17 cellular contexts compared by ENCODE assay signal in the genomic region with DNA sequence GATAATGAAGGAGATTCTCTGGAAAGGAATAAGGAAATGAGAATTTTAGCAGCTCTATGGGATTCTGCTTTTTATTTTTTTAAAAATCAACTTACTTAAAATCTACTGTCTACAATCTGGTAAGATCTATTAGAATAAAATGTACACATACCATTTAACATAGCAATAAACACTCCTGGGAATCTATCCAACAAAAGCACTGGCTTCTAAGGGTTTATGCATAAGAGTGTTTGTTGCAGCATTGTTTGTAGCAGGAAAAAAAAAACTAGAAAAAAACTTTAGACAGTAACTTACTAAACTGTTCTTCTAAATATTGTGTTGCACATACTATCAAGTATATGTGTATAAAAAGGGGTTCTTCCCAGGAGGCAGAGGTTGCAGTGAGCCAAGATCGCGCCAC. TPM values are rescaled to one million over a fixed set of nuclear protein-coding genes. Genes with fewer than 3 reads are reported as not detected.
"Had no signal": no experiment of that assay in that cellular context is flagged by ENCODE, and none has a peak within 500 bp of the region (broad histone marks: within the 10 kb centered on the region; RNA-seq: fewer than 3 reads in every experiment).

No MANE protein-coding gene starts in this region.

- DNase-seq: activated CD4-positive, alpha-beta T cell treated with anti-CD3 and anti-CD28 coated beads, Interleukin-2, amount 50 U/mL, for 1 hour; activated CD8-positive, alpha-beta memory T cell treated with anti-CD3 and anti-CD28 coated beads for 24 hours; activated naive CD4-positive, alpha-beta T cell; aorta; colonic mucosa; esophagus squamous epithelium; hypothalamus; left ventricle myocardium superior; mesenchymal stem cell; nucleus accumbens; right cardiac atrium; small intestine; SW 1271 had no signal

- H3K36me3 ChIP-seq: colonic mucosa, esophagus squamous epithelium had no signal

- H3K27ac ChIP-seq: colonic mucosa, esophagus squamous epithelium had no signal

- H3K4me3 ChIP-seq: colonic mucosa, esophagus squamous epithelium had no signal

- H3K9me3 Mint-ChIP-seq: natural killer cell treated with Interleukin-12 subunit alpha and Interleukin-12 subunit beta and Interleukin-15 and Interleukin-18, amount 100 ng/mL, for 72 hours; stimulated activated naive CD8-positive, alpha-beta T cell treated with anti-CD3 and anti-CD28 coated beads, Interleukin-15, Interleukin-2, amounts not matched to agents 100 ng/mL and 50 ng/mL, for 24 hours; type B pancreatic cell had no signal

- H3K27ac Mint-ChIP-seq: natural killer cell treated with Interleukin-12 subunit alpha and Interleukin-12 subunit beta and Interleukin-15 and Interleukin-18, amount 100 ng/mL, for 72 hours; stimulated activated naive CD8-positive, alpha-beta T cell treated with anti-CD3 and anti-CD28 coated beads, Interleukin-15, Interleukin-2, amounts not matched to agents 100 ng/mL and 50 ng/mL, for 24 hours; type B pancreatic cell had no signal

- H3K4me3 Mint-ChIP-seq: natural killer cell treated with Interleukin-12 subunit alpha and Interleukin-12 subunit beta and Interleukin-15 and Interleukin-18, amount 100 ng/mL, for 72 hours; stimulated activated naive CD8-positive, alpha-beta T cell treated with anti-CD3 and anti-CD28 coated beads, Interleukin-15, Interleukin-2, amounts not matched to agents 100 ng/mL and 50 ng/mL, for 24 hours; type B pancreatic cell had no signal

- H3K9me3 ChIP-seq: colonic mucosa, esophagus squamous epithelium had no signal

- H3K36me3 Mint-ChIP-seq: natural killer cell treated with Interleukin-12 subunit alpha and Interleukin-12 subunit beta and Interleukin-15 and Interleukin-18, amount 100 ng/mL, for 72 hours; type B pancreatic cell had no signal

- H3K27me3 ChIP-seq: colonic mucosa, esophagus squamous epithelium had no signal

- H3K27me3 Mint-ChIP-seq: type B pancreatic cell had no signal

- H3K4me1 ChIP-seq: colonic mucosa had no signal

RNA-seq across cellular contexts. Expression of gene RBP1, which starts 15.7 kb away (rescaled TPM):
- total RNA-seq: natural killer cell treated with Interleukin-12 subunit alpha and Interleukin-12 subunit beta and Interleukin-15 and Interleukin-18, amount 100 ng/mL, for 72 hours; T-helper 2 cell treated with Interferon-gamma antibody and Interleukin-4, amounts not matched to agents 100 ng/mL and 5 ng/mL, for 36 hours had no signal
